In genomic region chr17:50661795-50662391, GRCh38 we compare ENCODE assay signal across 1 cellular context.
A peak's percentile ranks its signal among the peaks of the same experiment; 100 is the strongest.
TF ChIP-seq lines count a peak whose summit lies in the region.

No MANE protein-coding gene starts in this region.

TF ChIP-seq in K562, 482 proteins besides CTCF, POLR2A, EP300 and RAD21 (continued from another document and continues in another):
- TF ChIP-seq ATF2 (CRISPR knock-in tag; IDR thresholded peaks at IDR 0.05) (no peak), POU5F1 (IDR thresholded peaks at IDR 0.05; ENCODE audit: borderline replicate concordance, low read depth, low read length, partially characterized antibody) (no peak), ZFP1 (CRISPR knock-in tag; IDR thresholded peaks at IDR 0.05) (no peak), POLR2B (IDR thresholded peaks at IDR 0.05; ENCODE audit: low read depth, partially characterized antibody) (no peak), MITF (IDR thresholded peaks at IDR 0.05) (no peak), DNMT1 (IDR thresholded peaks at IDR 0.05) (peak; percentile 26; the same call in 1 of the 2 replicates), ZNF518B (CRISPR knock-in tag; IDR thresholded peaks at IDR 0.05) (no peak), MED1 (CRISPR knock-in tag; IDR thresholded peaks at IDR 0.05; ENCODE audit: borderline replicate concordance) (no peak), HDAC2 (IDR thresholded peaks at IDR 0.05) (peak; percentile 79), DEAF1 (CRISPR knock-in tag; IDR thresholded peaks at IDR 0.05) (no peak), ZNF124 (CRISPR knock-in tag; IDR thresholded peaks at IDR 0.05) (no peak), HNRNPLL (IDR thresholded peaks at IDR 0.05; ENCODE audit: low read depth, low read length, poor library complexity, severe bottlenecking) (no peak), RUNX1 (IDR thresholded peaks at IDR 0.05; ENCODE audit: low read depth) (no peak), NCOA4 (IDR thresholded peaks at IDR 0.05; ENCODE audit: partially characterized antibody) (no peak), IRF9 (tag; IDR thresholded peaks at IDR 0.05) (peak; percentile 48; the same call in 1 of the 2 replicates), CREB3L1 (IDR thresholded peaks at IDR 0.05; ENCODE audit: borderline replicate concordance, low read depth) (no peak), ZNF668 (CRISPR knock-in tag; IDR thresholded peaks at IDR 0.05) (no peak), EHMT2 (IDR thresholded peaks at IDR 0.05) (peak; percentile 68), KAT8 (IDR thresholded peaks at IDR 0.05; ENCODE audit: low read depth) (no peak), KDM1A (IDR thresholded peaks at IDR 0.05) (no peak), ARID1B (IDR thresholded peaks at IDR 0.05) (peak; percentile 90), ZNF24 (IDR thresholded peaks at IDR 0.05) (no peak), TBP (optimal IDR thresholded peaks at IDR 0.05; ENCODE audit: low read depth, low read length) (peak; percentile 34), ZFP30 (CRISPR knock-in tag; IDR thresholded peaks at IDR 0.05; ENCODE audit: borderline replicate concordance) (no peak), E2F8 (IDR thresholded peaks at IDR 0.05; ENCODE audit: low read depth, partially characterized antibody) (no peak), MAFG (tag; conservative IDR thresholded peaks at IDR 0.05) (peak; percentile 99), TAF1 (IDR thresholded peaks at IDR 0.05; ENCODE audit: control insufficient read depth, extremely low read depth, insufficient read depth, low read length, severe bottlenecking) (no peak), NCOA6 (IDR thresholded peaks at IDR 0.05) (no peak), MGA (IDR thresholded peaks at IDR 0.05) (no peak)
